In the genomic region with DNA sequence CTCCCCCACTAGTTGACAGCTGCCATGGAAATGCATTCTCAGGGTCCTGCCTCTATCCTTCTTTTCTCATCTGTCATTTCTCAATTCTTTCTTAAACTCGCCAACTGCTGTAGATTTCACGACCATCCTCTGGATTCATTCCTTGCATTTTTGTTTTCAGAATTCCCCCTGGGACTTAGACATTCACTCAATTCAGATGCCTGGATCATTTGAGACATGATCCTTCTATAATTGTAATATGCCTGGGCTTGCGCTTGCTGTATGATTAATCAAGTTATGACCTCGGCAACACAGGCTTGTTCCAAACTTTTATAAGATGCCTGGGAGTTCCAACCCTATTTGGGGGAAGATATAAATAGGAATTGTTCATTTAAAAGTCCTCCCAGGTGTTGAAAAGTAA, we compare ENCODE assay signal across 17 cellular contexts.
A peak's percentile ranks its signal among the peaks of the same experiment; 100 is the strongest.
DNase-seq lines count a peak whose midpoint lies in the region; ATAC-seq, FAIRE-seq and TF ChIP-seq lines count a peak whose summit lies in the region.
"Had no signal": no experiment of that assay in that cellular context is flagged by ENCODE, and none has a peak within 500 bp of the region (broad histone marks: within the 10 kb centered on the region; RNA-seq: fewer than 3 reads in every experiment).

No MANE protein-coding gene starts in this region.

- no peak overlapping the region for H3K27ac Mint-ChIP-seq in GM23338
- H3K27ac Mint-ChIP-seq: CD14-positive monocyte; CD8-positive, alpha-beta T cell; HFFc6 had no signal

- H3K4me2 ChIP-seq in GM23338: no peak overlapping the region
- no peak overlapping the region for H3K4me2 ChIP-seq in keratinocyte (ENCODE audit: control insufficient read depth, extremely low read depth, insufficient read depth, low read depth, low read length)
- no peak overlapping the region for H3K4me2 ChIP-seq in smooth muscle cell
- H3K4me2 ChIP-seq: A549 had no signal

- WGBS in smooth muscle cell (ENCODE audit: low lambda C conversion rate): 72% methylated on average over 4 of the region's 4 CpGs

- H3K9me3 Mint-ChIP-seq in GM23338: no peaks in the 10 kb centered on the region
- H3K9me3 Mint-ChIP-seq: CD8-positive, alpha-beta T cell had no signal

- TF ChIP-seq CTCF in GM23338 (conservative IDR thresholded peaks at IDR 0.05; ENCODE audit: low read depth in 2 of 2) (no peak), epithelial cell of esophagus (IDR thresholded peaks at IDR 0.05; ENCODE audit: insufficient read depth, low read depth, low read length, missing control alignments) (no peak), keratinocyte (optimal IDR thresholded peaks at IDR 0.05 in 1 of 3, IDR thresholded peaks at IDR 0.05 in 1 of 3, conservative IDR thresholded peaks at IDR 0.05 in 1 of 3; ENCODE audit: extremely low read depth in 1 of 3, insufficient read depth in 2 of 3, low read length in 3 of 3) (no peak), smooth muscle cell (IDR thresholded peaks at IDR 0.05; ENCODE audit: borderline replicate concordance, insufficient read depth, poor library complexity, severe bottlenecking) (no peak)

- H3K4me1 ChIP-seq in GM23338 (ENCODE audit: insufficient read depth) (no peaks in the 10 kb centered on the region), keratinocyte (ENCODE audit: control insufficient read depth, extremely low read depth, insufficient read depth, low read length) (peaks cover 16% of the 10 kb centered on the region), smooth muscle cell (ENCODE audit: low read depth) (no peaks in the 10 kb centered on the region)
- H3K4me1 ChIP-seq: A549 had no signal

- H3K36me3 Mint-ChIP-seq in GM23338 (ENCODE audit: low read depth): no peaks in the 10 kb centered on the region
- H3K36me3 Mint-ChIP-seq: CD14-positive monocyte; CD8-positive, alpha-beta T cell; IgD-negative memory B cell had no signal

- H3K27ac ChIP-seq in GM23338 (ENCODE audit: low read depth) (no peak overlapping the region), keratinocyte (ENCODE audit: control insufficient read depth, insufficient read depth, low read length) (no peak overlapping the region), smooth muscle cell (ENCODE audit: low read depth) (no peak overlapping the region)
- H3K27ac ChIP-seq: A549 had no signal

- no peaks in the 10 kb centered on the region for H3K36me3 ChIP-seq in GM23338 (ENCODE audit: insufficient read depth)
- H3K36me3 ChIP-seq in keratinocyte (ENCODE audit: control insufficient read depth in 2 of 2, extremely low read depth in 1 of 2, insufficient read depth in 2 of 2, low read length in 2 of 2): no peaks in the 10 kb centered on the region
- no peaks in the 10 kb centered on the region for H3K36me3 ChIP-seq in smooth muscle cell (ENCODE audit: low read depth)

- H2AFZ ChIP-seq in GM23338: 0 out of 2 replicates have a peak overlapping the region, but pooled peaks have one; percentile 43
- H2AFZ ChIP-seq in keratinocyte (ENCODE audit: control insufficient read depth, low read length): peak overlapping the region; percentile 2
- H2AFZ ChIP-seq in smooth muscle cell (ENCODE audit: low read depth): no peak overlapping the region

- H3K4me3 ChIP-seq in GM23338: no peak overlapping the region
- H3K4me3 ChIP-seq in epithelial cell of esophagus (ENCODE audit: low read length): no peak overlapping the region
- H3K4me3 ChIP-seq in keratinocyte (ENCODE audit: control insufficient read depth in 2 of 3, extremely low read depth in 1 of 3, insufficient read depth in 2 of 3, low read depth in 1 of 3, low read length in 3 of 3): no peak overlapping the region
- no peak overlapping the region for H3K4me3 ChIP-seq in smooth muscle cell
- H3K4me3 ChIP-seq: A549 had no signal

- no peaks in the 10 kb centered on the region for H3K4me1 Mint-ChIP-seq in GM23338
- H3K4me1 Mint-ChIP-seq: CD14-positive monocyte, IgD-negative memory B cell had no signal

- ATAC-seq in GM23338: no peak
- ATAC-seq: A549; CD8-positive, alpha-beta T cell had no signal

- no peak overlapping the region for H3K4me3 Mint-ChIP-seq in GM23338
- H3K4me3 Mint-ChIP-seq: CD14-positive monocyte; CD8-positive, alpha-beta T cell; HFFc6; IgD-negative memory B cell had no signal

- no peaks in the 10 kb centered on the region for H3K27me3 ChIP-seq in GM23338 (ENCODE audit: insufficient read depth)
- H3K27me3 ChIP-seq in keratinocyte (ENCODE audit: control insufficient read depth, extremely low read depth, insufficient read depth, low read length): no peaks in the 10 kb centered on the region
- H3K27me3 ChIP-seq in smooth muscle cell (ENCODE audit: low read depth): peaks cover 9% of the 10 kb centered on the region

- H3K79me2 ChIP-seq in GM23338 (replicated peaks; ENCODE audit: insufficient read depth) (no peaks in the 10 kb centered on the region), keratinocyte (ENCODE audit: control insufficient read depth, insufficient read depth, low read length) (no peaks in the 10 kb centered on the region), smooth muscle cell (ENCODE audit: low read depth) (no peaks in the 10 kb centered on the region)

- dilution Hi-C loops in keratinocyte (cut with MboI; ENCODE audit: extremely low pct_ligation_motif_present, low sequenced_read_pairs): no loop called here

- peak; percentile 29 for FAIRE-seq in keratinocyte (lab: Jason Lieb, UNC)
- FAIRE-seq: A549, GM18507 had no signal

- no peaks in the 10 kb centered on the region for H3K9me1 ChIP-seq in keratinocyte (ENCODE audit: control insufficient read depth, extremely low read depth, insufficient read depth, low read length)

- H3K27me3 Mint-ChIP-seq in GM23338 (ENCODE audit: insufficient read depth, low read depth, poor library complexity): peaks cover 8% of the 10 kb centered on the region
- H3K27me3 Mint-ChIP-seq: IgD-negative memory B cell had no signal

- H4K20me1 ChIP-seq in GM23338 (replicated peaks; ENCODE audit: insufficient read depth): no peaks in the 10 kb centered on the region
- no peaks in the 10 kb centered on the region for H4K20me1 ChIP-seq in keratinocyte (ENCODE audit: control insufficient read depth, extremely low read depth, insufficient read depth, low read length)
- no peaks in the 10 kb centered on the region for H4K20me1 ChIP-seq in smooth muscle cell (ENCODE audit: low read depth)

- H3F3A ChIP-seq in GM23338 (replicated peaks; ENCODE audit: low read depth) (no peaks in the 10 kb centered on the region), smooth muscle cell (ENCODE audit: low read depth) (no peaks in the 10 kb centered on the region)

- H3K9me3 ChIP-seq in keratinocyte (ENCODE audit: control insufficient read depth, low read depth, low read length) (no peaks in the 10 kb centered on the region), smooth muscle cell (replicated peaks; ENCODE audit: low read depth) (no peaks in the 10 kb centered on the region)
- H3K9me3 ChIP-seq: A549 had no signal

- no peak for DNase-seq in GM23338 (ENCODE audit: low spot score)
- DNase-seq in epithelial cell of esophagus (ENCODE audit: low read depth): peak; percentile 56
- DNase-seq in keratinocyte (ENCODE audit: low read depth, low spot score): no peak
- DNase-seq in stromal cell of bone marrow (ENCODE audit: low read depth): peak; percentile 5
- DNase-seq in GF-D8 (lab: John Stamatoyannopoulos, UW): no peak
- DNase-seq in smooth muscle cell (lab: John Stamatoyannopoulos, UW; ENCODE audit: unreplicated experiment): no peak
- DNase-seq in activated CD8-positive, alpha-beta memory T cell treated with anti-CD3 and anti-CD28 coated beads for 24 hours: no peak
- DNase-seq: CD8-positive, alpha-beta T cell; COR-L47; DND-41; GDM1; HCEC 1CT; HFFc6 had no signal

- H3K9ac ChIP-seq in keratinocyte (ENCODE audit: control insufficient read depth, extremely low read depth, insufficient read depth, low read length) (no peak overlapping the region), smooth muscle cell (ENCODE audit: low read depth) (no peak overlapping the region)

- H3K9me2 ChIP-seq in GM23338 (ENCODE audit: insufficient read depth): peaks cover 5% of the 10 kb centered on the region; the same call in 1 of the 2 replicates

TF ChIP-seq in GM23338, 12 proteins besides CTCF, POLR2A, EP300 and RAD21 (continues in another document):
- TF ChIP-seq STAT1 (IDR thresholded peaks at IDR 0.05; ENCODE audit: unreplicated experiment) (no peak), EZH2phosphoT487 (IDR thresholded peaks at IDR 0.05; ENCODE audit: unreplicated experiment) (no peak), ZNF114 (CRISPR knock-in tag; IDR thresholded peaks at IDR 0.05) (no peak), CREB1 (CRISPR knock-in tag; IDR thresholded peaks at IDR 0.05; ENCODE audit: low read depth) (no peak), POLR2AphosphoS5 (IDR thresholded peaks at IDR 0.05; ENCODE audit: low read depth) (no peak)
- TF ChIP-seq, protein P1, sequence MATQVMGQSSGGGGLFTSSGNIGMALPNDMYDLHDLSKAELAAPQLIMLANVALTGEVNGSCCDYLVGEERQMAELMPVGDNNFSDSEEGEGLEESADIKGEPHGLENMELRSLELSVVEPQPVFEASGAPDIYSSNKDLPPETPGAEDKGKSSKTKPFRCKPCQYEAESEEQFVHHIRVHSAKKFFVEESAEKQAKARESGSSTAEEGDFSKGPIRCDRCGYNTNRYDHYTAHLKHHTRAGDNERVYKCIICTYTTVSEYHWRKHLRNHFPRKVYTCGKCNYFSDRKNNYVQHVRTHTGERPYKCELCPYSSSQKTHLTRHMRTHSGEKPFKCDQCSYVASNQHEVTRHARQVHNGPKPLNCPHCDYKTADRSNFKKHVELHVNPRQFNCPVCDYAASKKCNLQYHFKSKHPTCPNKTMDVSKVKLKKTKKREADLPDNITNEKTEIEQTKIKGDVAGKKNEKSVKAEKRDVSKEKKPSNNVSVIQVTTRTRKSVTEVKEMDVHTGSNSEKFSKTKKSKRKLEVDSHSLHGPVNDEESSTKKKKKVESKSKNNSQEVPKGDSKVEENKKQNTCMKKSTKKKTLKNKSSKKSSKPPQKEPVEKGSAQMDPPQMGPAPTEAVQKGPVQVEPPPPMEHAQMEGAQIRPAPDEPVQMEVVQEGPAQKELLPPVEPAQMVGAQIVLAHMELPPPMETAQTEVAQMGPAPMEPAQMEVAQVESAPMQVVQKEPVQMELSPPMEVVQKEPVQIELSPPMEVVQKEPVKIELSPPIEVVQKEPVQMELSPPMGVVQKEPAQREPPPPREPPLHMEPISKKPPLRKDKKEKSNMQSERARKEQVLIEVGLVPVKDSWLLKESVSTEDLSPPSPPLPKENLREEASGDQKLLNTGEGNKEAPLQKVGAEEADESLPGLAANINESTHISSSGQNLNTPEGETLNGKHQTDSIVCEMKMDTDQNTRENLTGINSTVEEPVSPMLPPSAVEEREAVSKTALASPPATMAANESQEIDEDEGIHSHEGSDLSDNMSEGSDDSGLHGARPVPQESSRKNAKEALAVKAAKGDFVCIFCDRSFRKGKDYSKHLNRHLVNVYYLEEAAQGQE (IDR thresholded peaks at IDR 0.05; ENCODE audit: unreplicated experiment): no peak

Comparison
In these comparisons a context has a peak if more than half of its experiments do, and no peak if none do; other contexts are left out.
1. DNase-seq: peak in epithelial cell of esophagus (single experiment) and stromal cell of bone marrow (single experiment); none in GM23338 (single experiment), keratinocyte (single experiment), GF-D8 (single experiment), smooth muscle cell (single experiment) and activated CD8-positive, alpha-beta memory T cell treated with anti-CD3 and anti-CD28 coated beads for 24 hours (single experiment).